ENCODE assay signal across 8 cellular contexts in the genomic region with DNA sequence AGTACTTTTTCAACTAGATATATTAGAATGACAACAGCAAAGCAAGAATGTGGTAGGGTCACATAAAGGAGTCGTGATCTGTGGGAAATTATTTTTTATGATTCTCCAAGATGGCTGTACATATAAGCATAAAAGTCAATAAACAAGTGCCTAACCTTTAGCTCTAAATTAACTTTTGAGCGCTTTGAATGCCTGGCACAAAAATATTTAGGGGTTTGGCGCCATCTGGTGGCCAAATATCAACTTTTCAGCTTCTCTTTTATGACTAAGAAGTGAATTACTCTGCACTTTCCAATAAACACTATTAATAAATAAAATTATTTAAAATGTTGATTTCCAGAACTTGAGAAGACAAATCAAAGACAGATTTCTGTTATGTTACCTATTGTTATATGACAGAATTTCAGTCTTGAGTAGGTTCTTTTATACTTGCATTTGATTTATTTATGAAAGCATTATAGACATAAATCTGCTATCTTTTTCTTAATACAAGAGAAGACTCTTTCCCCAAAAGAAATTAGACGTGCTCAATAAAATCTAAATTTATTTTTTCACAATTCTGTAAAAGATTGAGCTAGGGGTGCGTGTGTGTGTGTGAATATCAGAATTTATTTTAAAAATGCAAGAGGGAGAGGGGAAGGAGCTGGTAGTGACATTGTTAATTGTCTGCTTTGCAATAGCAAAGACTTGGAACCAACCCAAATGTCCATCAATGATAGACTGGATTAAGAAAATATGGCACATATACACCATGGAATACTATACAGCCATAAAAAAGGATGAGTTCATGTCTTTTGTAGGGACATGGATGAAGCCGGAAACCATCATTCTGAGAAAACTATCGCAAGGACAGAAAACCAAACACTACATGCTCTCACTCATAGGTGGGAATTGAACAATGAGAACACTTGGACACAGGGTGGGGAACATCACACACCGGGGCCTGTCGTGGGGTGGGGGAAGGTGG. TPM values are rescaled to one million over a fixed set of nuclear protein-coding genes. Genes with fewer than 3 reads are reported as not detected.
DNase-seq lines count a peak whose midpoint lies in the region; ATAC-seq and TF ChIP-seq lines count a peak whose summit lies in the region.

No MANE protein-coding gene starts in this region.

- no peak overlapping the region for H3K4me3 Mint-ChIP-seq in CD14-positive monocyte
- peak overlapping the region in 2 of 5 donors; percentile 30 to 33 for H3K4me3 Mint-ChIP-seq in immature natural killer cell

- H3K27ac Mint-ChIP-seq in CD14-positive monocyte (no peak overlapping the region), immature natural killer cell (no peak overlapping the region)

- DNase-seq in CD14-positive monocyte (ENCODE audit: low spot score) (peak; percentile 51), NCI-H1105 (lab: John Stamatoyannopoulos, UW) (peak; percentile 1), T-helper 22 cell (ENCODE audit: low read depth) (peak; percentile 26), astrocyte of the hippocampus (ENCODE audit: low read depth, low spot score) (peak; percentile 74), immature natural killer cell (peak; percentile 60 to 73 (median 67))
- peak; percentile 38 to 55 for DNase-seq in stimulated activated CD4-positive, alpha-beta T cell treated with anti-CD3 and anti-CD28 coated beads, Interleukin-15, amount 100 ng/mL, for 48 hours (ENCODE audit: low read depth in 2 of 2)

- intact Hi-C loops in CD14-positive monocyte (cut with micrococcal nuclease), result loop anchor here (2.0 to 5.0 kb wide), 4 partner anchors 318 to 553 kb away; no protein-coding TSS in a partner anchor

- peaks cover 6% of the 10 kb centered on the region for H3K4me1 Mint-ChIP-seq in CD14-positive monocyte
- peaks cover 22 to 37% of the 10 kb centered on the region in 2 donors for H3K4me1 Mint-ChIP-seq in immature natural killer cell

- no peaks in the 10 kb centered on the region for H3K9me3 Mint-ChIP-seq in CD14-positive monocyte
- H3K9me3 Mint-ChIP-seq in immature natural killer cell, result no peaks in the 10 kb centered on the region

- ATAC-seq in GM21381 (IDR thresholded peaks at IDR 0.05; ENCODE audit: unreplicated experiment) (peak; percentile 55), GM19035 (IDR thresholded peaks at IDR 0.05; ENCODE audit: unreplicated experiment) (no peak)

- H3K36me3 Mint-ChIP-seq in CD14-positive monocyte (no peaks in the 10 kb centered on the region), immature natural killer cell (no peaks in the 10 kb centered on the region)

- TF ChIP-seq CTCF in CD14-positive monocyte (IDR thresholded peaks at IDR 0.05), result peak; percentile 79

- H3K27me3 Mint-ChIP-seq in CD14-positive monocyte (ENCODE audit: low read depth in 3 of 3) (peaks cover 0 to 3% (median 1%) of the 10 kb centered on the region in 3 donors), immature natural killer cell (ENCODE audit: low read depth in 3 of 3) (peaks cover 0 to 2% (median 0%) of the 10 kb centered on the region in 3 donors)

RNA-seq across cellular contexts. Expression of a gene that starts 36.7 kb away (rescaled TPM):
- polyA plus RNA-seq in CD14-positive monocyte (10 to 100 TPM; 43.3 to 64.6 TPM), immature natural killer cell (10 to 100 TPM; 39.1 to 51.5 (median 50.3) TPM)

Comparison
In these comparisons a context has a peak if more than half of its experiments do, and no peak if none do; other contexts are left out.
1. DNase-seq: peak in every context shown above with its lines; median percentile 74 in astrocyte of the hippocampus; 67 in immature natural killer cell; 51 in CD14-positive monocyte; 46 in stimulated activated CD4-positive, alpha-beta T cell treated with anti-CD3 and anti-CD28 coated beads, Interleukin-15, amount 100 ng/mL, for 48 hours; 26 in T-helper 22 cell; 1 in NCI-H1105.